28 cellular contexts compared by ENCODE assay signal in the genomic region with DNA sequence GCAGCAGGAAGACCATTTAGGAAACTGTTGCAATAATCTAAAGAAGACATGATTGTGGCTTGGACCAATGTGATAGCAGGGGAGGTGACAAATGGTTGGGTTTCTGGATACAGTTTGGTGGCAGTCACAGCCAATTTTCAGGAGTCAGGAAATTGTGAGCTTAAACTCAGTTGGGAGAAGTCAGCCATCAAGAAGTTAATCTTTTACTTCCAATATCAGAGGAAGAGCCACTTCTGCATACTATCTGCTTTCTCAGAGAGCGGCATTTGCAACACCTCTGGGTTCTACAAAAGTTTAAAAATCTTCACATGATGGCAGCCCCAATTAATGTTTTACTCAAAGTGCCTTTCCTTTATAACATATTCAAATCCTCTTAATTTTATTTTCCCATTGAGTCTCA. TPM values are rescaled to one million over a fixed set of nuclear protein-coding genes. Genes with fewer than 3 reads are reported as not detected.
"Had no signal": no experiment of that assay in that cellular context is flagged by ENCODE, and none has a peak within 500 bp of the region (broad histone marks: within the 10 kb centered on the region; RNA-seq: fewer than 3 reads in every experiment).

No MANE protein-coding gene starts in this region.

- H3K27me3 Mint-ChIP-seq: activated CD4-positive, alpha-beta memory T cell treated with anti-CD3 and anti-CD28 coated beads for 36 hours; activated CD4-positive, alpha-beta T cell treated with anti-CD3 and anti-CD28 coated beads, Interleukin-2, amount 10 ng/mL, durations not matched to agents 7 days and 5 days; brain had no signal

- H3K4me3 Mint-ChIP-seq: activated CD4-positive, alpha-beta memory T cell treated with anti-CD3 and anti-CD28 coated beads for 36 hours; activated CD4-positive, alpha-beta T cell treated with anti-CD3 and anti-CD28 coated beads, Interleukin-2, amount 10 ng/mL, durations not matched to agents 7 days and 5 days; activated T-cell treated with anti-CD3 and anti-CD28 coated beads, Interleukin-2, amount 50 U/mL, for 4 hours; brain had no signal

- H3K4me3 ChIP-seq: SK-N-MC had no signal

- DNase-seq: activated CD4-positive, alpha-beta memory T cell treated with anti-CD3 and anti-CD28 coated beads for 36 hours; activated CD4-positive, alpha-beta T cell treated with anti-CD3 and anti-CD28 coated beads, Interleukin-2, amount 10 ng/mL, durations not matched to agents 7 days and 5 days; activated CD4-positive, CD25-positive, alpha-beta regulatory T cell; activated effector memory CD4-positive, alpha-beta T cell treated with anti-CD3 and anti-CD28 coated beads, Interleukin-2, amount 50 U/mL, for 16 hours; activated naive CD4-positive, alpha-beta T cell treated with Interleukin-2 at 50 U/mL for 16 hours; activated T-cell treated with anti-CD3 and anti-CD28 coated beads, Interleukin-2, amount 50 U/mL, for 4 hours; amygdala; MV-4-11; NCI-H1092 treated with DMSO at 0.1 percent for 48 hours; NCI-H1417 treated with DMSO at 0.1 percent for 48 hours; NCI-H1694; NCI-H2029; NCI-H2107; NCI-H2171 treated with DMSO at 0.1 percent for 48 hours; NCI-H226; NCI-H510A; NCI-H526 treated with DMSO at 0.1 percent for 48 hours; NCI-H82; RPMI8226; T-helper 1 cell had no signal

- H3K4me1 Mint-ChIP-seq: brain had no signal

- H3K27ac Mint-ChIP-seq: activated CD4-positive, alpha-beta memory T cell treated with anti-CD3 and anti-CD28 coated beads for 36 hours; activated CD4-positive, alpha-beta T cell treated with anti-CD3 and anti-CD28 coated beads, Interleukin-2, amount 10 ng/mL, durations not matched to agents 7 days and 5 days; brain had no signal

- H3K9ac ChIP-seq: KMS-11 had no signal

- H3K4me2 ChIP-seq: KMS-11 had no signal

- H3K27ac ChIP-seq: KMS-11, SK-N-MC, VCaP had no signal

- ATAC-seq: activated T-cell treated with anti-CD3 and anti-CD28 coated beads, Interleukin-2, amount 50 U/mL, for 4 hours; Panc1; Right ventricle myocardium inferior had no signal

- FAIRE-seq: astrocyte had no signal

RNA-seq across cellular contexts. Expression of a gene that starts 33.7 kb away (rescaled TPM):
- total RNA-seq: OCI-LY7 had no signal
